ENCODE assay signal across 16 cellular contexts in the genomic region with DNA sequence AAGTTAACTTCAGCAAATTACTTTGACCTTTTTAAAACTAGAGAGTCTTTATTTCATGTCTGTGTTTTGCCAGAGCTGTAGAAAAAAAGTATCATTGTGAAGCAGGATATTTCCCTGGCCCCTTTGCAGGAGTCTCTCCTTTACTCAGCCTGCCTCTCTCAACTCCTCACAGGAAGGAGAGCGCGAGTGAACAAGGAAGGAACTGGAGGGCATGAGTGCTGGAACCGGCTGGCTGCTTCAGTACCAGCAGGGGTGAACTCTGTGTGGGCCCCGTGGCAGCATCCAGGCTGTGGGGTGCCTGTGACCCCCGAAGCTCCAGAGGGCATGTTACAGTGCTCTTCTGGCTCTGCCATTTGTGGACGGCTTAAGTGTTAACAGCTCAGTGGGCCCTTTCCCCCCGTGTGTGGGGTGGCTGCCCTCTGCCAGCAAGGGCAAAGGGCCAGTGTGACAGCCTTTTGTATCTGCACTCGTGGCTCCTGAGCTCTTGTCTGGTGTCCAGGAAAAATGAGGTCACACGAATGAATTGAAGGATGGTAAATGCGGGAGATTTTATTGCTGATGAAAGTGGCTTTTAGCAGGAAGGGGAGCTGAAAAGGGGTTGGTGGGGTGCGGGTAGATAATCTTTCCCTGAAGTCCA.
A peak's percentile ranks its signal among the peaks of the same experiment; 100 is the strongest.
DNase-seq lines count a peak whose midpoint lies in the region; ATAC-seq, FAIRE-seq and TF ChIP-seq lines count a peak whose summit lies in the region.
"Had no signal": no experiment of that assay in that cellular context is flagged by ENCODE, and none has a peak within 500 bp of the region (broad histone marks: within the 10 kb centered on the region; RNA-seq: fewer than 3 reads in every experiment).

No MANE protein-coding gene starts in this region.

- POLR2A ChIA-PET in HEK293 (lab: Yijun Ruan, JAX): interaction anchor here (0.6 to 1.2 kb wide), 2 partner anchors 95 to 205 kb away, joined by 4 read pairs; a partner anchor contains a TSS

- H3K36me3 ChIP-seq in HEK293 (ENCODE audit: control insufficient read depth in 2 of 2, insufficient read depth in 1 of 2, low read length in 2 of 2) (peaks cover 3 to 8% of the 10 kb centered on the region in 2 experiments; a peak in 2 of 3 replicates), adrenal gland (replicated peaks in 1 of 2) (no peaks in the 10 kb centered on the region), gastrocnemius medialis (no peaks in the 10 kb centered on the region)

- TF ChIP-seq POLR2A in adrenal gland (IDR thresholded peaks at IDR 0.05) (no peak), gastrocnemius medialis (IDR thresholded peaks at IDR 0.05) (no peak), GM12892 (IDR thresholded peaks at IDR 0.05; ENCODE audit: low read depth, low read length) (no peak)

- intact Hi-C loops in adrenal gland (cut with DNase I) (no loop called here), left ventricle myocardium superior (cut with micrococcal nuclease) (no loop called here), gastrocnemius medialis (cut with DNase I; ENCODE audit: low total_unique reads) (no loop called here)

- H3K4me1 ChIP-seq in HEK293 (ENCODE audit: control insufficient read depth, insufficient read depth, low read length): no peaks in the 10 kb centered on the region
- H3K4me1 ChIP-seq in adrenal gland (replicated peaks in 1 of 2): peaks cover 10 to 15% of the 10 kb centered on the region in 2 donors
- peaks cover 18 to 23% of the 10 kb centered on the region in 2 donors for H3K4me1 ChIP-seq in gastrocnemius medialis

- no peak overlapping the region for H3K4me3 ChIP-seq in HEK293 (ENCODE audit: low read depth, low read length)
- H3K4me3 ChIP-seq in adrenal gland: no peak overlapping the region
- H3K4me3 ChIP-seq in gastrocnemius medialis: no peak overlapping the region

- CTCF ChIA-PET in HEK293 (lab: Yijun Ruan, JAX): interaction anchor here (0.6 to 1.9 kb wide), 3 partner anchors 54 to 374 kb away, joined by 3 to 8 read pairs (median 4); no protein-coding TSS in a partner anchor

- in situ Hi-C loops in gastrocnemius medialis (cut with MboI; ENCODE audit: low sequenced_read_pairs in 4 of 4): no loop called here

- H3K9me3 ChIP-seq in HEK293 (ENCODE audit: control insufficient read depth, insufficient read depth, low read depth, low read length) (no peaks in the 10 kb centered on the region), adrenal gland (replicated peaks in 1 of 3) (no peaks in the 10 kb centered on the region), gastrocnemius medialis (no peaks in the 10 kb centered on the region)

- FAIRE-seq in GM12892 (lab: Jason Lieb, UNC): no peak
- FAIRE-seq: colon, keratinocyte had no signal

- H3K27me3 ChIP-seq in adrenal gland (no peaks in the 10 kb centered on the region), gastrocnemius medialis (no peaks in the 10 kb centered on the region)

- TF ChIP-seq CTCF in HEK293 (tag by site-specific recombination; IDR thresholded peaks at IDR 0.05): no peak
- TF ChIP-seq CTCF in adrenal gland (IDR thresholded peaks at IDR 0.05): no peak
- TF ChIP-seq CTCF in gastrocnemius medialis (IDR thresholded peaks at IDR 0.05 in 4 of 5, conservative IDR thresholded peaks at IDR 0.05 in 1 of 5): no peak

- H3K27ac ChIP-seq in HEK293 (ENCODE audit: extremely low read depth, low read depth, low read length) (no peak overlapping the region), adrenal gland (peak overlapping the region in 3 of 5 donors; percentile 51 to 74 (median 71)), gastrocnemius medialis (peak overlapping the region; percentile 10 to 48 (median 34))
- H3K27ac ChIP-seq: epithelial cell of prostate had no signal

- peak; percentile 56 to 81 (median 72) for DNase-seq in adrenal gland
- peak; percentile 73 for DNase-seq in left ventricle myocardium superior
- peak in 1 of 2 donors; percentile 44 for DNase-seq in gastrocnemius medialis
- DNase-seq in NOMO-1 treated with DMSO at 0.1 percent for 48 hours (lab: John Stamatoyannopoulos, UW; ENCODE audit: unreplicated experiment): no peak
- DNase-seq in NOMO-1 treated with dmso at 0.1 percent for 144 hours (lab: John Stamatoyannopoulos, UW; ENCODE audit: unreplicated experiment): no peak
- no peak for DNase-seq in GM12892 (ENCODE audit: insufficient read length)
- DNase-seq: activated CD8-positive, alpha-beta memory T cell treated with anti-CD3 and anti-CD28 coated beads for 24 hours; amniotic stem cell; NCI-H1694; NCI-H510A; OCI-M1; stimulated activated naive CD8-positive, alpha-beta T cell treated with anti-CD3 and anti-CD28 coated beads, Interleukin-15, amount 100 ng/mL, for 72 hours had no signal

- 30 to 44% (median 35%) methylated on average over 8 to 11 of the region's 11 CpGs for WGBS in adrenal gland, 4 donors

- peak; percentile 97 for ATAC-seq in left ventricle myocardium superior
- peak in 1 of 2 donors; percentile 55 for ATAC-seq in gastrocnemius medialis
- ATAC-seq: stimulated activated naive CD8-positive, alpha-beta T cell treated with anti-CD3 and anti-CD28 coated beads, Interleukin-15, amount 100 ng/mL, for 72 hours had no signal

TF ChIP-seq in HEK293, 187 proteins besides CTCF, POLR2A, EP300 and RAD21:
- TF ChIP-seq ZNF19 (tag by site-specific recombination; IDR thresholded peaks at IDR 0.05; ENCODE audit: low read depth): no peak
- no peak for TF ChIP-seq ZSCAN23 (tag by site-specific recombination; IDR thresholded peaks at IDR 0.05)
- no peak for TF ChIP-seq YY1 (tag by site-specific recombination; IDR thresholded peaks at IDR 0.05)
- no peak for TF ChIP-seq ZNF561 (tag by site-specific recombination; IDR thresholded peaks at IDR 0.05; ENCODE audit: borderline replicate concordance)
- 0 out of 2 replicates have a peak, but pooled peaks have one; percentile 23 for TF ChIP-seq ZIC2 (tag by site-specific recombination; IDR thresholded peaks at IDR 0.05)
- no peak for TF ChIP-seq ZNF596 (tag by site-specific recombination; IDR thresholded peaks at IDR 0.05)
- TF ChIP-seq, protein P1, sequence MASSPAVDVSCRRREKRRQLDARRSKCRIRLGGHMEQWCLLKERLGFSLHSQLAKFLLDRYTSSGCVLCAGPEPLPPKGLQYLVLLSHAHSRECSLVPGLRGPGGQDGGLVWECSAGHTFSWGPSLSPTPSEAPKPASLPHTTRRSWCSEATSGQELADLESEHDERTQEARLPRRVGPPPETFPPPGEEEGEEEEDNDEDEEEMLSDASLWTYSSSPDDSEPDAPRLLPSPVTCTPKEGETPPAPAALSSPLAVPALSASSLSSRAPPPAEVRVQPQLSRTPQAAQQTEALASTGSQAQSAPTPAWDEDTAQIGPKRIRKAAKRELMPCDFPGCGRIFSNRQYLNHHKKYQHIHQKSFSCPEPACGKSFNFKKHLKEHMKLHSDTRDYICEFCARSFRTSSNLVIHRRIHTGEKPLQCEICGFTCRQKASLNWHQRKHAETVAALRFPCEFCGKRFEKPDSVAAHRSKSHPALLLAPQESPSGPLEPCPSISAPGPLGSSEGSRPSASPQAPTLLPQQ (tag by site-specific recombination; IDR thresholded peaks at IDR 0.05): 0 out of 2 replicates have a peak, but pooled peaks have one; percentile 44
TF ChIP-seq in HEK293: peak in this region for 2.

Comparison
In these comparisons a context has a peak if more than half of its experiments do, and no peak if none do; other contexts are left out.
1. DNase-seq: peak in adrenal gland (7 of 7) and left ventricle myocardium superior (single experiment); none in NOMO-1 treated with DMSO at 0.1 percent for 48 hours (single experiment), NOMO-1 treated with dmso at 0.1 percent for 144 hours (single experiment) and GM12892 (single experiment).